ENCODE assay signal across 20 cellular contexts in genomic region chr12:68305278-68305677, GRCh38. TPM values are rescaled to one million over a fixed set of nuclear protein-coding genes. Genes with fewer than 3 reads are reported as not detected.
"Had no signal": no experiment of that assay in that cellular context is flagged by ENCODE, and none has a peak within 500 bp of the region (broad histone marks: within the 10 kb centered on the region; RNA-seq: fewer than 3 reads in every experiment).

No MANE protein-coding gene starts in this region.

- H3K4me3 Mint-ChIP-seq: activated CD4-positive, alpha-beta T cell treated with anti-CD3 and anti-CD28 coated beads, Interleukin-2, amount 10 ng/mL, durations not matched to agents 24 days and 14 days; WTC11 had no signal

- DNase-seq: activated CD4-positive, alpha-beta T cell treated with anti-CD3 and anti-CD28 coated beads, Interleukin-2, amount 10 ng/mL, durations not matched to agents 24 days and 14 days; activated CD8-positive, alpha-beta memory T cell treated with anti-CD3 and anti-CD28 coated beads for 24 hours; activated naive CD4-positive, alpha-beta T cell treated with Interleukin-2 at 50 U/mL for 16 hours; caudate nucleus; colonic mucosa; effector CD4-positive, alpha-beta T cell; gastrocnemius medialis; heart right ventricle; islet precursor cell; left lung; mesenchymal stem cell; spleen; stimulated activated CD4-positive, alpha-beta T cell treated with anti-CD3 and anti-CD28 coated beads, Interleukin-1b, Interleukin-23, amount 100 ng/mL, for 48 hours; stimulated activated naive CD4-positive, alpha-beta T cell treated with Interleukin-2 at 50 U/mL for 16 hours; T-helper 9 cell; upper lobe of left lung had no signal

- H3K27me3 Mint-ChIP-seq: activated CD4-positive, alpha-beta T cell treated with anti-CD3 and anti-CD28 coated beads, Interleukin-2, amount 10 ng/mL, durations not matched to agents 24 days and 14 days had no signal

- H3K27ac Mint-ChIP-seq: WTC11 had no signal

- H3K9me3 Mint-ChIP-seq: WTC11 had no signal

- ATAC-seq: gastrocnemius medialis, heart right ventricle, left lung, sciatic nerve, WTC11 had no signal

- H3K4me1 Mint-ChIP-seq: WTC11 had no signal

RNA-seq across cellular contexts. Expression of gene IL22, which starts 51.9 kb away (rescaled TPM):
- total RNA-seq: colonic mucosa, gastrocnemius medialis, heart right ventricle, left lung, osteoblast, pulmonary artery endothelial cell, sciatic nerve, spleen, upper lobe of left lung, WTC11 had no signal
